Comparison of ENCODE assay signal across 15 cellular contexts in genomic region chr17:73667184-73667959, GRCh38. TPM values are rescaled to one million over a fixed set of nuclear protein-coding genes. Genes with fewer than 3 reads are reported as not detected.
DNase-seq lines count a peak whose midpoint lies in the region; ATAC-seq, FAIRE-seq and TF ChIP-seq lines count a peak whose summit lies in the region.
"Had no signal": no experiment of that assay in that cellular context is flagged by ENCODE, and none has a peak within 500 bp of the region (broad histone marks: within the 10 kb centered on the region; RNA-seq: fewer than 3 reads in every experiment).

No MANE protein-coding gene starts in this region.

- H4K20me1 ChIP-seq in K562 (replicated peaks; ENCODE audit: control insufficient read depth, insufficient read depth, low read length): no peaks in the 10 kb centered on the region

- ATAC-seq in K562: no peak
- ATAC-seq in GM18873 (IDR thresholded peaks at IDR 0.05; ENCODE audit: low FRiP score, unreplicated experiment): no peak
- ATAC-seq in GM21390 (IDR thresholded peaks at IDR 0.05; ENCODE audit: unreplicated experiment): no peak
- ATAC-seq: pancreas had no signal

- peak overlapping the region; percentile 12 for H3K4me3 Mint-ChIP-seq in activated naive CD4-positive, alpha-beta T cell treated with anti-CD3 and anti-CD28 coated beads, Interleukin-2, amount 50 U/mL, for 24 hours

- H3K9me1 ChIP-seq in K562 (ENCODE audit: control insufficient read depth, insufficient read depth, low read length): no peaks in the 10 kb centered on the region

- peak overlapping the region; percentile 44 for H3K27ac Mint-ChIP-seq in activated naive CD4-positive, alpha-beta T cell treated with anti-CD3 and anti-CD28 coated beads, Interleukin-2, amount 50 U/mL, for 24 hours

- no peak overlapping the region for H3K4me2 ChIP-seq in K562 (ENCODE audit: insufficient read depth, low read length)

- DNase-seq in activated naive CD4-positive, alpha-beta T cell (lab: John Stamatoyannopoulos, UW): no peak
- DNase-seq in NOMO-1 (lab: John Stamatoyannopoulos, UW; ENCODE audit: unreplicated experiment in 2 of 2) (peak; percentile 45 to 75), K562 (ENCODE audit: extremely low read depth in 1 of 4, low spot score in 3 of 4) (no peak), erythroblast (lab: John Stamatoyannopoulos, UW) (no peak)
- no peak for DNase-seq in stimulated activated CD4-positive, alpha-beta T cell treated with anti-CD3 and anti-CD28 coated beads, Interleukin-1b, Interleukin-23, amount 100 ng/mL, for 48 hours
- DNase-seq: hippocampal formation; NCI-H1417 treated with DMSO at 0.1 percent for 48 hours; pancreas; stimulated activated CD4-positive, alpha-beta T cell treated with anti-CD3 and anti-CD28 coated beads, Interleukin-15, amount 100 ng/mL, for 24 hours had no signal

- H3K4me1 ChIP-seq in K562 (replicated peaks in 1 of 2; ENCODE audit: control insufficient read depth in 2 of 2, insufficient read depth in 2 of 2, low read length in 2 of 2): no peaks in the 10 kb centered on the region
- H3K4me1 ChIP-seq: breast epithelium, pancreas had no signal

- H3K9ac ChIP-seq in K562 (ENCODE audit: insufficient read depth in 1 of 2, low read depth in 2 of 2, low read length in 2 of 2): no peak overlapping the region

- peaks cover 13% of the 10 kb centered on the region for H3K9me3 Mint-ChIP-seq in activated naive CD4-positive, alpha-beta T cell treated with anti-CD3 and anti-CD28 coated beads, Interleukin-2, amount 50 U/mL, for 24 hours

- H3K27me3 ChIP-seq in K562 (ENCODE audit: control insufficient read depth in 2 of 2, insufficient read depth in 2 of 2, low read length in 2 of 2): no peaks in the 10 kb centered on the region
- H3K27me3 ChIP-seq: pancreas had no signal

- no peaks in the 10 kb centered on the region for H3K9me3 ChIP-seq in K562 (replicated peaks; ENCODE audit: control insufficient read depth, insufficient read depth, low read depth, low read length)
- H3K9me3 ChIP-seq: pancreas had no signal

- H3K36me3 ChIP-seq in K562 (ENCODE audit: control insufficient read depth, insufficient read depth, low read length): no peaks in the 10 kb centered on the region
- H3K36me3 ChIP-seq: breast epithelium, pancreas had no signal

- 1% methylated on average over 9 of the region's 9 CpGs for WGBS in K562 (ENCODE audit: insufficient coverage, low coverage, missing lambda C conversion rate)

- no peak for FAIRE-seq in K562 (lab: Jason Lieb, UNC)
- FAIRE-seq: endothelial cell of umbilical vein, pancreas had no signal

- no peak overlapping the region for H3K4me3 ChIP-seq in K562
- H3K4me3 ChIP-seq: breast epithelium, pancreas had no signal

- H3K36me3 Mint-ChIP-seq in activated naive CD4-positive, alpha-beta T cell treated with anti-CD3 and anti-CD28 coated beads, Interleukin-2, amount 50 U/mL, for 24 hours: peaks cover 7% of the 10 kb centered on the region

- peaks cover 27% of the 10 kb centered on the region for H3K4me1 Mint-ChIP-seq in activated naive CD4-positive, alpha-beta T cell treated with anti-CD3 and anti-CD28 coated beads, Interleukin-2, amount 50 U/mL, for 24 hours

- TF ChIP-seq EP300 in K562 (IDR thresholded peaks at IDR 0.05; ENCODE audit: low read length): no peak

- intact Hi-C loops in K562 (cut with micrococcal nuclease): no loop called here

- H3K27me3 Mint-ChIP-seq in activated naive CD4-positive, alpha-beta T cell treated with anti-CD3 and anti-CD28 coated beads, Interleukin-2, amount 50 U/mL, for 24 hours: peaks cover 1% of the 10 kb centered on the region

- in situ Hi-C loops in K562 (cut with MboI): no loop called here

- H3K79me2 ChIP-seq in K562 (ENCODE audit: control insufficient read depth, insufficient read depth, low read length): no peaks in the 10 kb centered on the region

- CTCF ChIA-PET in K562 (lab: Yijun Ruan, JAX; ENCODE audit: low intra/inter-chr PET ratio): no interaction called here

- no peak for TF ChIP-seq POLR2A in K562 (conservative IDR thresholded peaks at IDR 0.05)
- TF ChIP-seq POLR2A in erythroblast (IDR thresholded peaks at IDR 0.05; ENCODE audit: low read length): no peak

- no peak for TF ChIP-seq RAD21 in K562 (CRISPR knock-in tag; conservative IDR thresholded peaks at IDR 0.05 in 1 of 2, IDR thresholded peaks at IDR 0.05 in 1 of 2)

- no peak overlapping the region for H2AFZ ChIP-seq in K562 (ENCODE audit: low read depth, low read length)

- no TSS peak for BruUV-seq in K562 (replicated peaks; lab: Mats Ljungman, UMichigan)

- POLR2A ChIA-PET in K562 (lab: Yijun Ruan, JAX): no interaction called here

- no peak overlapping the region for H3K27ac ChIP-seq in K562 (ENCODE audit: extremely low read depth, low read depth, low read length)
- H3K27ac ChIP-seq: breast epithelium, pancreas had no signal

- no peak for TF ChIP-seq CTCF in K562 (IDR thresholded peaks at IDR 0.05 in 2 of 3, conservative IDR thresholded peaks at IDR 0.05 in 1 of 3; ENCODE audit: insufficient read depth in 2 of 3, low read depth in 1 of 3, low read length in 3 of 3)

TF ChIP-seq in K562, 482 proteins besides CTCF, POLR2A, EP300 and RAD21:
- TF ChIP-seq L3MBTL2 (IDR thresholded peaks at IDR 0.05) (no peak), FOXP1 (CRISPR knock-in tag; IDR thresholded peaks at IDR 0.05) (no peak), C11orf30 (IDR thresholded peaks at IDR 0.05; ENCODE audit: low read depth) (peak; percentile 56), PTTG1 (tag; IDR thresholded peaks at IDR 0.05; ENCODE audit: low read depth) (no peak), MAFF (IDR thresholded peaks at IDR 0.05; ENCODE audit: low read length) (peak; percentile 61; the same call in 1 of the 2 replicates), CCNT2 (IDR thresholded peaks at IDR 0.05; ENCODE audit: borderline replicate concordance, extremely low read depth, insufficient read length, low read depth, low read length) (no peak), MNT (conservative IDR thresholded peaks at IDR 0.05) (no peak), TFE3 (CRISPR knock-in tag; IDR thresholded peaks at IDR 0.05) (peak; percentile 41), ZNF436 (CRISPR knock-in tag; IDR thresholded peaks at IDR 0.05) (no peak), MAFK (IDR thresholded peaks at IDR 0.05; ENCODE audit: low read length) (peak; percentile 55), TRIM28 (IDR thresholded peaks at IDR 0.05) (no peak), MAFG (tag; conservative IDR thresholded peaks at IDR 0.05) (peak; percentile 48; the same call in 1 of the 2 replicates), ZNF316 (IDR thresholded peaks at IDR 0.05) (peak; percentile 70)

RNA-seq across cellular contexts. Expression of gene SDK2, which starts 23.1 kb away (rescaled TPM):
- total RNA-seq in K562 (2011; cell fraction: chromatin; rRNA removed; ENCODE audit: low replicate concordance): not detected in 2 replicates
- total RNA-seq in K562 (2011; cell fraction: nucleolus; rRNA removed): under 0.01 TPM in 1 of 2 replicates, not detected in the other
- total RNA-seq in K562 (2011; cell fraction: nucleoplasm; rRNA removed): not detected in 2 replicates
- total RNA-seq in K562 (2014; rRNA removed): 0.04 TPM in 1 of 2 replicates, not detected in the other
- not detected in 2 replicates for total RNA-seq in K562 (2014; rRNA removed; fragmentation: Illumina TruSeq; extraction: Trizol)
- total RNA-seq in K562 (2015; rRNA removed; fragmentation: Illumina TruSeq; extraction: Trizol): not detected in 2 replicates
- total RNA-seq in K562 (2021): 0.04 and 0.09 TPM in 2 replicates
- polyA plus RNA-seq in K562 (2011; rRNA removed): not detected in 2 replicates
- polyA plus RNA-seq in K562 (2011; cell fraction: cytosol; rRNA removed): not detected in 2 replicates
- 0.03 TPM in 1 of 2 replicates, not detected in the other for polyA plus RNA-seq in K562 (2011; cell fraction: nucleus; rRNA removed)
- 0.04 and 0.22 TPM in 2 replicates for polyA plus RNA-seq in K562 (2012)
- 0.04 TPM in 1 of 2 replicates, not detected in the other for polyA plus RNA-seq in K562 (2014; fragmentation: Illumina TruSeq; extraction: Trizol)
- not detected for polyA plus RNA-seq in K562 (2014; fragmentation: Nextera tagmentation; extraction: Ambion mirVana)
- not detected in 2 replicates for polyA plus RNA-seq in K562 (2014; rRNA removed)
- polyA minus RNA-seq in K562 (2011; rRNA and poly(A)+ RNA removed): not detected in 2 replicates
- not detected in 2 replicates for polyA minus RNA-seq in K562 (2011; cell fraction: cytosol; rRNA and poly(A)+ RNA removed)
- not detected in 2 replicates for polyA minus RNA-seq in K562 (2011; cell fraction: nucleus; rRNA and poly(A)+ RNA removed)
- total RNA-seq: endothelial cell of umbilical vein, lung microvascular endothelial cell had no signal
- polyA plus RNA-seq: endothelial cell of umbilical vein had no signal

Comparison
In these comparisons a context has a peak if more than half of its experiments do, and no peak if none do; other contexts are left out.
1. DNase-seq: peak in NOMO-1 (2 of 2); none in activated naive CD4-positive, alpha-beta T cell (0 of 4), K562 (0 of 4), stimulated activated CD4-positive, alpha-beta T cell treated with anti-CD3 and anti-CD28 coated beads, Interleukin-1b, Interleukin-23, amount 100 ng/mL, for 48 hours (single experiment) and erythroblast (0 of 2).